19 cellular contexts compared by ENCODE assay signal in the genomic region with DNA sequence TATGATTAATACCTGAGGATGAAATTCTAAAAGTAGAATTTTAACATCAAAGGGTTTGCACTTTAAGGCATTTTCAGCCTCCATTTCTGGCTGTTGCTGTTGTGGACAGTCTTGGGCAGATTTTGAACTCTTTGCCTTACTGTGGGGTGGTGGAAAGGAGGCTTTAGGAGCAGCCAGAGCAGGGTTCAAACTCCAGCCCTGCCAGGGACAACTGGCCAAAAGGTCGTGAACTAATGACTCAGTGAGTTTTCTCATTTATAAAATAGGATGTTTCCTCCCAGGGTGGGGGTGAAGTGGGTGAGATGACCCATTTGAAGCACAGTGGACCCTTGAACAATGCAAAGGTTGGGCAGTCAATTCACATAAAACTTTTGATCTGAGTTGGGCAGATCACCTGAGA. TPM values are rescaled to one million over a fixed set of nuclear protein-coding genes. Genes with fewer than 3 reads are reported as not detected.
DNase-seq lines count a peak whose midpoint lies in the region; ATAC-seq and TF ChIP-seq lines count a peak whose summit lies in the region.
"Had no signal": no experiment of that assay in that cellular context is flagged by ENCODE, and none has a peak within 500 bp of the region (broad histone marks: within the 10 kb centered on the region; RNA-seq: fewer than 3 reads in every experiment).

No MANE protein-coding gene starts in this region.

- H3K4me3 ChIP-seq in BLaER1 (no peak overlapping the region), GM23338 (no peak overlapping the region), gastrocnemius medialis (no peak overlapping the region)

- H3K27ac ChIP-seq in BLaER1 = no peak overlapping the region
- H3K27ac ChIP-seq in GM23338 (ENCODE audit: low read depth) = no peak overlapping the region
- H3K27ac ChIP-seq in gastrocnemius medialis = peak overlapping the region; percentile 81 to 95 (median 92)

- TF ChIP-seq CTCF in GM23338 (conservative IDR thresholded peaks at IDR 0.05; ENCODE audit: low read depth in 2 of 2) (no peak), gastrocnemius medialis (IDR thresholded peaks at IDR 0.05 in 4 of 5, conservative IDR thresholded peaks at IDR 0.05 in 1 of 5) (no peak)

- no peaks in the 10 kb centered on the region for H3K27me3 ChIP-seq in BLaER1
- H3K27me3 ChIP-seq in GM23338 (ENCODE audit: insufficient read depth) = no peaks in the 10 kb centered on the region
- H3K27me3 ChIP-seq in gastrocnemius medialis = no peaks in the 10 kb centered on the region
- H3K27me3 ChIP-seq: BE2C had no signal

- H3K4me1 ChIP-seq in BLaER1 (peaks cover 98% of the 10 kb centered on the region), GM23338 (ENCODE audit: insufficient read depth) (peaks cover 19% of the 10 kb centered on the region), gastrocnemius medialis (peaks cover 90 to 91% of the 10 kb centered on the region in 2 donors)

- CTCF ChIA-PET in activated CD4-positive, alpha-beta T cell treated with anti-CD3 and anti-CD28 coated beads for 36 hours (lab: Charles Lee) = interaction anchor here (0.6 to 10.4 kb wide), 5 partner anchors 10 to 1163 kb away, joined by 3 to 175 read pairs (median 9); no protein-coding TSS in a partner anchor

- ATAC-seq in GM23338 (no peak), left lobe of liver (peak; percentile 29), gastrocnemius medialis (no peak), GM21360 (IDR thresholded peaks at IDR 0.05; ENCODE audit: unreplicated experiment) (no peak), HG03025 (IDR thresholded peaks at IDR 0.05; ENCODE audit: low FRiP score, unreplicated experiment) (no peak)
- ATAC-seq in activated CD4-positive, alpha-beta T cell treated with anti-CD3 and anti-CD28 coated beads for 36 hours = no peak
- ATAC-seq: PC-3 had no signal

- POLR2A ChIA-PET in activated CD4-positive, alpha-beta T cell treated with anti-CD3 and anti-CD28 coated beads for 36 hours (lab: Charles Lee) = no interaction called here

- no peak overlapping the region for H3K4me3 Mint-ChIP-seq in GM23338
- no peak overlapping the region for H3K4me3 Mint-ChIP-seq in activated CD4-positive, alpha-beta T cell treated with anti-CD3 and anti-CD28 coated beads for 36 hours
- H3K4me3 Mint-ChIP-seq: H9 had no signal

- peaks cover 56% of the 10 kb centered on the region for H3K36me3 ChIP-seq in BLaER1
- H3K36me3 ChIP-seq in GM23338 (ENCODE audit: insufficient read depth) = no peaks in the 10 kb centered on the region
- H3K36me3 ChIP-seq in gastrocnemius medialis = no peaks in the 10 kb centered on the region
- H3K36me3 ChIP-seq: BE2C had no signal

- TF ChIP-seq POLR2A in gastrocnemius medialis (IDR thresholded peaks at IDR 0.05) = no peak

- H3K9me2 ChIP-seq in GM23338 (ENCODE audit: insufficient read depth) = no peaks in the 10 kb centered on the region

- H3K9ac ChIP-seq in BLaER1 = no peak overlapping the region

- H3K27ac Mint-ChIP-seq in GM23338 = peak overlapping the region; percentile 33; the same call in 1 of the 2 replicates
- H3K27ac Mint-ChIP-seq in activated CD4-positive, alpha-beta T cell treated with anti-CD3 and anti-CD28 coated beads for 36 hours = no peak overlapping the region
- H3K27ac Mint-ChIP-seq: H9 had no signal

- peaks cover 59% of the 10 kb centered on the region for H3K79me2 ChIP-seq in GM23338 (replicated peaks; ENCODE audit: insufficient read depth)

- in situ Hi-C loops in gastrocnemius medialis (cut with MboI; ENCODE audit: low sequenced_read_pairs in 4 of 4) = loop anchor here in 2 of 4 donors (25.0 kb wide), 2 partner anchors 591 to 616 kb away; partner anchors contain the start of gene CD55 (in 1 of the 2)

- H3K36me3 Mint-ChIP-seq in GM23338 (ENCODE audit: low read depth) = no peaks in the 10 kb centered on the region; the same call in 2 of the 3 replicates
- H3K36me3 Mint-ChIP-seq in activated CD4-positive, alpha-beta T cell treated with anti-CD3 and anti-CD28 coated beads for 36 hours (ENCODE audit: low read depth) = no peaks in the 10 kb centered on the region

- H3K4me1 Mint-ChIP-seq in GM23338 = peaks cover 27% of the 10 kb centered on the region
- H3K4me1 Mint-ChIP-seq in activated CD4-positive, alpha-beta T cell treated with anti-CD3 and anti-CD28 coated beads for 36 hours = peaks cover 65% of the 10 kb centered on the region

- H4K20me1 ChIP-seq in BLaER1 = peaks cover 100% of the 10 kb centered on the region
- peaks cover 31% of the 10 kb centered on the region for H4K20me1 ChIP-seq in GM23338 (replicated peaks; ENCODE audit: insufficient read depth)

- H2AFZ ChIP-seq in GM23338 = no peak overlapping the region

- H3K9me3 Mint-ChIP-seq in GM23338 = no peaks in the 10 kb centered on the region; the same call in 2 of the 3 replicates
- H3K9me3 Mint-ChIP-seq in activated CD4-positive, alpha-beta T cell treated with anti-CD3 and anti-CD28 coated beads for 36 hours (ENCODE audit: low read depth) = no peaks in the 10 kb centered on the region
- H3K9me3 Mint-ChIP-seq: H9 had no signal

- no peak for DNase-seq in GM23338 (ENCODE audit: low spot score)
- DNase-seq in left lobe of liver (ENCODE audit: low spot score) = peak; percentile 62
- DNase-seq in gastrocnemius medialis = no peak
- no peak for DNase-seq in activated CD4-positive, alpha-beta T cell treated with anti-CD3 and anti-CD28 coated beads for 36 hours
- DNase-seq: BE2C, DMS153, H9, IMR-90, MV-4-11, NCI-H1417 treated with DMSO at 0.1 percent for 48 hours, NCI-H2029 treated with DMSO at 0.1 percent for 48 hours, NCI-H524 treated with DMSO at 0.1 percent for 48 hours, PC-3 had no signal

- H3K9me3 ChIP-seq in BLaER1 = no peaks in the 10 kb centered on the region
- no peaks in the 10 kb centered on the region for H3K9me3 ChIP-seq in gastrocnemius medialis
- H3K9me3 ChIP-seq: BE2C had no signal

- intact Hi-C loops in gastrocnemius medialis (cut with DNase I; ENCODE audit: low total_unique reads) = loop anchor here (5.0 kb wide), 1 partner anchor 171 kb away; no protein-coding TSS in a partner anchor
- intact Hi-C loops in activated CD4-positive, alpha-beta T cell treated with anti-CD3 and anti-CD28 coated beads for 36 hours (cut with DNase I, micrococcal nuclease) = no loop called here

- peaks cover 4% of the 10 kb centered on the region for H3K27me3 Mint-ChIP-seq in GM23338 (ENCODE audit: insufficient read depth, low read depth, poor library complexity)
- H3K27me3 Mint-ChIP-seq in activated CD4-positive, alpha-beta T cell treated with anti-CD3 and anti-CD28 coated beads for 36 hours = no peaks in the 10 kb centered on the region

- H3K4me2 ChIP-seq in BLaER1 (peak overlapping the region; percentile 20; the same call in 1 of the 2 replicates), GM23338 (no peak overlapping the region)

- H3F3A ChIP-seq in GM23338 (replicated peaks; ENCODE audit: low read depth) = no peaks in the 10 kb centered on the region

TF ChIP-seq in GM23338, 12 proteins besides CTCF, POLR2A, EP300 and RAD21 (continues in another document):
- no peak for TF ChIP-seq POLR2AphosphoS5 (IDR thresholded peaks at IDR 0.05; ENCODE audit: low read depth)
- TF ChIP-seq, protein P1, sequence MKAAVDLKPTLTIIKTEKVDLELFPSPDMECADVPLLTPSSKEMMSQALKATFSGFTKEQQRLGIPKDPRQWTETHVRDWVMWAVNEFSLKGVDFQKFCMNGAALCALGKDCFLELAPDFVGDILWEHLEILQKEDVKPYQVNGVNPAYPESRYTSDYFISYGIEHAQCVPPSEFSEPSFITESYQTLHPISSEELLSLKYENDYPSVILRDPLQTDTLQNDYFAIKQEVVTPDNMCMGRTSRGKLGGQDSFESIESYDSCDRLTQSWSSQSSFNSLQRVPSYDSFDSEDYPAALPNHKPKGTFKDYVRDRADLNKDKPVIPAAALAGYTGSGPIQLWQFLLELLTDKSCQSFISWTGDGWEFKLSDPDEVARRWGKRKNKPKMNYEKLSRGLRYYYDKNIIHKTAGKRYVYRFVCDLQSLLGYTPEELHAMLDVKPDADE (IDR thresholded peaks at IDR 0.05) = no peak

RNA-seq across cellular contexts. Expression of gene MAPKAPK2, which starts 36.7 kb away (rescaled TPM):
- 30.4 and 32.1 TPM in 2 replicates for total RNA-seq in GM23338 (2014; rRNA removed; shearing (Covaris generic))
- polyA plus RNA-seq in GM23338 (2016; fragmentation: Nextera tagmentation; extraction: Ambion mirVana) = 9.6 and 10.1 TPM in 2 replicates
- total RNA-seq in left lobe of liver = 41.0 TPM
- 100 to 1,000 TPM; 115 to 207 (median 140) TPM for total RNA-seq in gastrocnemius medialis
- total RNA-seq in activated CD4-positive, alpha-beta T cell treated with anti-CD3 and anti-CD28 coated beads for 36 hours = 10 to 100 TPM; 62.8 to 64.7 TPM

RNA-seq across cellular contexts. Expression of gene IL19, which starts 49.1 kb away (rescaled TPM):
- total RNA-seq in GM23338 (2014; rRNA removed; shearing (Covaris generic)) = not detected in 2 replicates
- not detected in 2 replicates for polyA plus RNA-seq in GM23338 (2016; fragmentation: Nextera tagmentation; extraction: Ambion mirVana)
- total RNA-seq in left lobe of liver (not detected), gastrocnemius medialis (not detected)
- total RNA-seq in activated CD4-positive, alpha-beta T cell treated with anti-CD3 and anti-CD28 coated beads for 36 hours = not detected
- total RNA-seq: H9, IMR-90, LHCN-M2, PC-3 had no signal
- polyA plus RNA-seq: IMR-90 had no signal

RNA-seq across cellular contexts. Expression of gene IL10, which starts 50.8 kb away (rescaled TPM):
- total RNA-seq in GM23338 (2014; rRNA removed; shearing (Covaris generic)) = not detected in 2 replicates
- not detected in 2 replicates for polyA plus RNA-seq in GM23338 (2016; fragmentation: Nextera tagmentation; extraction: Ambion mirVana)
- total RNA-seq in left lobe of liver (0.18 TPM), gastrocnemius medialis (under 1 TPM; 0.26 to 0.61 (median 0.34) TPM)
- 1 to 10 TPM; 1.3 to 1.6 TPM for total RNA-seq in activated CD4-positive, alpha-beta T cell treated with anti-CD3 and anti-CD28 coated beads for 36 hours
- total RNA-seq: H9, IMR-90, LHCN-M2, PC-3, SK-MEL-5 had no signal
- polyA plus RNA-seq: AG04450, IMR-90 had no signal

Comparison
In these comparisons a context has a peak if more than half of its experiments do, and no peak if none do; other contexts are left out.
1. H3K27ac ChIP-seq: peak in gastrocnemius medialis (4 of 4); none in BLaER1 (single experiment) and GM23338 (single experiment).